ENCODE assay signal across 12 cellular contexts in the genomic region with DNA sequence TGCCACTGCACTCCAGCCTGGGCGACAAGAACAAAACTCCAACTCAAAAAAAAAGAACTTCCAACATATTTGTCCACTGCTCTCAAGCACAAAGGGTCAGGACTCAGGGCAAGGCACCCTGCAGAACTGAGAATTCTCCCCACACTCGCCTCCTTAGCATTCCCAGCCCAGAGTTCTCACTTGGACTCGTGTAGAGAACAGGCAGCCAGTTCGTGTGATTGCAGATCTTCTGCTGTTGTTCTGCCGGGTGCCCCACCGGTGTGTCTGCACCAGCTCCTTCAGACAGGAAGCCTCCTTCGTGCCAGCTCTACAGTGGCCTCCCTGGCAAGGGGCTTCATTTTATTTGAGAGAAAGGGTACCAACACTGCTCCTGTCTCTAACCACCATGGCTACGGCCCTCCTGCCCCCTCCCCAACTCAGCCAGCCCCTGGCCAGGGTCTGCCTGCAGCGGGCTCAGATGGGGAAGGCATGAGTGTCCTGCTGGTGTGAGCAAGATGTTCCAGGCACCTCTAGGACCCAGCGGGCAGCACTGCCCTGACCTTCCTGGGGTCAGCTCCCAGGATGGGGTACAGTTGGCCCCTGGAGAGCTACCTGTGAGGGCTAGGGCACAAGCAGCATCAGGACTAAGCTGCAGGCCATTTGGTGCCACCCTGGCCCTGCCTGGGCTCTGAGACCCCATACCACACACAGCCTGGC. TPM values are rescaled to one million over a fixed set of nuclear protein-coding genes. Genes with fewer than 3 reads are reported as not detected.
DNase-seq lines count a peak whose midpoint lies in the region; ATAC-seq and TF ChIP-seq lines count a peak whose summit lies in the region.
"Had no signal": no experiment of that assay in that cellular context is flagged by ENCODE, and none has a peak within 500 bp of the region (broad histone marks: within the 10 kb centered on the region; RNA-seq: fewer than 3 reads in every experiment).

No MANE protein-coding gene starts in this region.

- H3K27ac ChIP-seq in HL-60 (replicated peaks): peak overlapping the region; percentile 67
- H3K27ac ChIP-seq in ascending aorta: peak overlapping the region; percentile 87
- H3K27ac ChIP-seq in liver (ENCODE audit: low read depth in 1 of 2, low read length in 2 of 2): peak overlapping the region in 1 of 2 donors; percentile 31

- H3K4me3 Mint-ChIP-seq in stimulated activated effector memory CD8-positive, alpha-beta T cell treated with anti-CD3 and anti-CD28 coated beads, Interleukin-12 subunit alpha, Interleukin-12 subunit beta, amount 100 ng/mL, for 72 hours: no peak overlapping the region
- no peak overlapping the region for H3K4me3 Mint-ChIP-seq in activated T-helper 2 cell treated with anti-CD3 and anti-CD28 coated beads, Interferon-gamma antibody, Interleukin-2, Interleukin-4, amounts not matched to agents 10 μg/mL and 5 μg/mL and 100 μg/mL, durations not matched to agents 14 hours and 24 hours and 36 hours (ENCODE audit: low read depth)
- H3K4me3 Mint-ChIP-seq: activated CD4-positive, alpha-beta memory T cell treated with anti-CD3 and anti-CD28 coated beads for 36 hours had no signal

- 81% methylated on average over 10 of the region's 10 CpGs for WGBS in liver

- TF ChIP-seq RAD21 in liver (IDR thresholded peaks at IDR 0.05): no peak

- intact Hi-C loops in ascending aorta (cut with DNase I): no loop called here
- intact Hi-C loops in activated T-helper 2 cell treated with anti-CD3 and anti-CD28 coated beads, Interferon-gamma antibody, Interleukin-2, Interleukin-4, amounts not matched to agents 10 μg/mL and 5 μg/mL and 100 μg/mL, durations not matched to agents 14 hours and 24 hours and 36 hours (cut with micrococcal nuclease): loop anchor here (10.0 kb wide), 2 partner anchors 45 to 295 kb away; no protein-coding TSS in a partner anchor

- H3K9me3 Mint-ChIP-seq in stimulated activated effector memory CD8-positive, alpha-beta T cell treated with anti-CD3 and anti-CD28 coated beads, Interleukin-12 subunit alpha, Interleukin-12 subunit beta, amount 100 ng/mL, for 72 hours: no peaks in the 10 kb centered on the region
- H3K9me3 Mint-ChIP-seq in activated T-helper 2 cell treated with anti-CD3 and anti-CD28 coated beads, Interferon-gamma antibody, Interleukin-2, Interleukin-4, amounts not matched to agents 10 μg/mL and 5 μg/mL and 100 μg/mL, durations not matched to agents 14 hours and 24 hours and 36 hours: no peaks in the 10 kb centered on the region
- H3K9me3 Mint-ChIP-seq: activated CD4-positive, alpha-beta memory T cell treated with anti-CD3 and anti-CD28 coated beads for 36 hours had no signal

- H3K9me3 ChIP-seq in ascending aorta (no peaks in the 10 kb centered on the region), liver (ENCODE audit: control insufficient read depth in 4 of 4, low read length in 3 of 4) (no peaks in the 10 kb centered on the region)
- H3K9me3 ChIP-seq: mucosa of descending colon had no signal

- no peak overlapping the region for H3K9ac ChIP-seq in liver (ENCODE audit: low read depth in 1 of 2, low read length in 2 of 2)

- no peak overlapping the region for H3K4me3 ChIP-seq in HL-60 (replicated peaks; ENCODE audit: insufficient read depth, low read length)
- no peak overlapping the region for H3K4me3 ChIP-seq in ascending aorta
- no peak overlapping the region for H3K4me3 ChIP-seq in liver (ENCODE audit: low read depth in 1 of 3, low read length in 3 of 3)
- H3K4me3 ChIP-seq: mucosa of descending colon had no signal

- H3K36me3 ChIP-seq in ascending aorta (no peaks in the 10 kb centered on the region), liver (ENCODE audit: control insufficient read depth in 4 of 4, insufficient read depth in 3 of 4, low read depth in 1 of 4, low read length in 3 of 4) (no peaks in the 10 kb centered on the region)

- H3K4me1 Mint-ChIP-seq in stimulated activated effector memory CD8-positive, alpha-beta T cell treated with anti-CD3 and anti-CD28 coated beads, Interleukin-12 subunit alpha, Interleukin-12 subunit beta, amount 100 ng/mL, for 72 hours: peaks cover 30% of the 10 kb centered on the region
- H3K4me1 Mint-ChIP-seq in activated T-helper 2 cell treated with anti-CD3 and anti-CD28 coated beads, Interferon-gamma antibody, Interleukin-2, Interleukin-4, amounts not matched to agents 10 μg/mL and 5 μg/mL and 100 μg/mL, durations not matched to agents 14 hours and 24 hours and 36 hours (ENCODE audit: low read depth): peaks cover 25% of the 10 kb centered on the region

- no peak for DNase-seq in HL-60 (ENCODE audit: low read depth in 1 of 2, low spot score in 1 of 2)
- no peak for DNase-seq in ascending aorta (ENCODE audit: low spot score in 2 of 2)
- DNase-seq in stimulated activated effector memory CD8-positive, alpha-beta T cell treated with anti-CD3 and anti-CD28 coated beads, Interleukin-12 subunit alpha, Interleukin-12 subunit beta, amount 100 ng/mL, for 72 hours (ENCODE audit: low spot score in 2 of 2): no peak
- no peak for DNase-seq in NCI-H187 treated with DMSO at 0.1 percent for 48 hours (lab: John Stamatoyannopoulos, UW)
- DNase-seq in activated T-helper 2 cell treated with anti-CD3 and anti-CD28 coated beads, Interferon-gamma antibody, Interleukin-2, Interleukin-4, amounts not matched to agents 10 μg/mL and 5 μg/mL and 100 μg/mL, durations not matched to agents 14 hours and 24 hours and 36 hours (ENCODE audit: low spot score): no peak
- DNase-seq in NCI-H345 (lab: John Stamatoyannopoulos, UW): no peak
- DNase-seq: activated CD4-positive, alpha-beta memory T cell treated with anti-CD3 and anti-CD28 coated beads for 36 hours; DND-41 had no signal

- no peaks in the 10 kb centered on the region for H3K27me3 ChIP-seq in HL-60 (ENCODE audit: insufficient read depth, poor library complexity, severe bottlenecking)
- H3K27me3 ChIP-seq in ascending aorta: no peaks in the 10 kb centered on the region
- no peaks in the 10 kb centered on the region for H3K27me3 ChIP-seq in liver (ENCODE audit: control insufficient read depth in 4 of 4, insufficient read depth in 4 of 4, low read length in 3 of 4)

- no peaks in the 10 kb centered on the region for H3K36me3 Mint-ChIP-seq in stimulated activated effector memory CD8-positive, alpha-beta T cell treated with anti-CD3 and anti-CD28 coated beads, Interleukin-12 subunit alpha, Interleukin-12 subunit beta, amount 100 ng/mL, for 72 hours
- no peaks in the 10 kb centered on the region for H3K36me3 Mint-ChIP-seq in activated T-helper 2 cell treated with anti-CD3 and anti-CD28 coated beads, Interferon-gamma antibody, Interleukin-2, Interleukin-4, amounts not matched to agents 10 μg/mL and 5 μg/mL and 100 μg/mL, durations not matched to agents 14 hours and 24 hours and 36 hours (ENCODE audit: low read depth)
- H3K36me3 Mint-ChIP-seq: activated CD4-positive, alpha-beta memory T cell treated with anti-CD3 and anti-CD28 coated beads for 36 hours had no signal

- peak overlapping the region; percentile 40 for H3K27ac Mint-ChIP-seq in stimulated activated effector memory CD8-positive, alpha-beta T cell treated with anti-CD3 and anti-CD28 coated beads, Interleukin-12 subunit alpha, Interleukin-12 subunit beta, amount 100 ng/mL, for 72 hours
- H3K27ac Mint-ChIP-seq in activated T-helper 2 cell treated with anti-CD3 and anti-CD28 coated beads, Interferon-gamma antibody, Interleukin-2, Interleukin-4, amounts not matched to agents 10 μg/mL and 5 μg/mL and 100 μg/mL, durations not matched to agents 14 hours and 24 hours and 36 hours: no peak overlapping the region
- H3K27ac Mint-ChIP-seq: activated CD4-positive, alpha-beta memory T cell treated with anti-CD3 and anti-CD28 coated beads for 36 hours had no signal

- no peak for ATAC-seq in stimulated activated effector memory CD8-positive, alpha-beta T cell treated with anti-CD3 and anti-CD28 coated beads, Interleukin-12 subunit alpha, Interleukin-12 subunit beta, amount 100 ng/mL, for 72 hours
- no peak for ATAC-seq in GM18907 (IDR thresholded peaks at IDR 0.05; ENCODE audit: unreplicated experiment)
- ATAC-seq: mucosa of descending colon had no signal

- TF ChIP-seq CTCF in HL-60 (IDR thresholded peaks at IDR 0.05; ENCODE audit: insufficient read depth, low read length) (no peak), ascending aorta (IDR thresholded peaks at IDR 0.05) (no peak), liver (IDR thresholded peaks at IDR 0.05; ENCODE audit: low read depth, low read length, missing input control) (no peak)

- H3K4me1 ChIP-seq in ascending aorta: peaks cover 45 to 63% of the 10 kb centered on the region in 2 donors
- peaks cover 6 to 37% (median 15%) of the 10 kb centered on the region in 4 donors for H3K4me1 ChIP-seq in liver (ENCODE audit: control insufficient read depth in 4 of 4, insufficient read depth in 4 of 4, low read length in 3 of 4)

- no peaks in the 10 kb centered on the region for H3K27me3 Mint-ChIP-seq in activated T-helper 2 cell treated with anti-CD3 and anti-CD28 coated beads, Interferon-gamma antibody, Interleukin-2, Interleukin-4, amounts not matched to agents 10 μg/mL and 5 μg/mL and 100 μg/mL, durations not matched to agents 14 hours and 24 hours and 36 hours (ENCODE audit: low read depth)
- H3K27me3 Mint-ChIP-seq: activated CD4-positive, alpha-beta memory T cell treated with anti-CD3 and anti-CD28 coated beads for 36 hours had no signal

TF ChIP-seq in liver, 16 proteins besides CTCF, POLR2A, EP300 and RAD21:
- TF ChIP-seq RXRA (IDR thresholded peaks at IDR 0.05) (peak in 1 of 2 donors; percentile 13), SP1 (IDR thresholded peaks at IDR 0.05) (peak; percentile 11), TAF1 (conservative IDR thresholded peaks at IDR 0.05) (no peak), NR2F2 (IDR thresholded peaks at IDR 0.05) (peak; percentile 90)
TF ChIP-seq in liver: peak in this region for 3.

RNA-seq across cellular contexts. Expression of a gene that starts 19.5 kb away (rescaled TPM):
- total RNA-seq in ascending aorta (not detected), liver (not detected)
- not detected for polyA plus RNA-seq in liver
- not detected in 2 replicates for total RNA-seq in activated T-helper 2 cell treated with anti-CD3 and anti-CD28 coated beads, Interferon-gamma antibody, Interleukin-2, Interleukin-4, amounts not matched to agents 10 μg/mL and 5 μg/mL and 100 μg/mL, durations not matched to agents 14 hours and 24 hours and 36 hours
- total RNA-seq: activated CD4-positive, alpha-beta memory T cell treated with anti-CD3 and anti-CD28 coated beads for 36 hours; mucosa of descending colon; SK-MEL-5 had no signal
